ENCODE assay signal across 1 cellular context in the genomic region with DNA sequence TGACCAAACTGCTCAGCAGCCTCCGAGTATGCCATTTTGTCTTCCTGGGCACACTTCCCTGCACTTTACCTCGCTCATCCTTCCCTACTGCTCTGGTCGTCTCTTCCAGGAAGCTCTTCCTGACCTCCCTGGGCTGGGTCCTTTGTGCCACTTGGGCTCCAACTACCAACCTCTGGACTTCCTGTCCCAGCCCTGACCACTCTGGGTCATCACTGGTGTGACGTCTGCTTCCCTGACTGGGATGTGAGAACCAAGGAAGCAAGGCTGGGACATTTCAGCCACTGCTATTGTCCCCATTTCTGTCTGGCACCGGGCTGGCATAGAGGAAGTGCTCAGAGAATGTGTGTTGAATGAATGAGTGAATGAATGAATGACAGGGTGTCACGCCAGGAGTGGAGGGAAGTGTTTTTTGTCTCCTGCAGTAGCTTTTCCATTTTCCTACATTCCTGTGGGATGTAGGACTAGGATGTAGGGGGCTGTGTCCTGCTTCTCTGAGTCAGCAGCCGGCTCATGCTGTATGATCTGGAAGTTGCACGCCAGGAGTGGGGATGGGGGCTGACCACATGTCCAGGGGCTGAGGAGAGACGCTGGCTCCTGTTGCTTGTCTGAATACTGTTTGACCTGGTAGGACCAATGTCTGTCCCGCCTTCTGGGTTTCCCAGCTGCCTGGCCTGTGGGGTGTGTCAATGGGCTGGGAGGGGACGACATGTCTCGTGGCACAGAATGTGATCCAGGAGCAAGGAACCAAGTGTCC.
TF ChIP-seq lines count a peak whose summit lies in the region.

No MANE protein-coding gene starts in this region.

TF ChIP-seq in GM12878, 131 proteins besides CTCF, POLR2A, EP300 and RAD21:
- no peak for TF ChIP-seq FOS (IDR thresholded peaks at IDR 0.05; ENCODE audit: borderline replicate concordance, extremely low read depth, insufficient read length)
- no peak for TF ChIP-seq RCOR1 (conservative IDR thresholded peaks at IDR 0.05; ENCODE audit: low read depth, low read length)
- no peak for TF ChIP-seq EGR1 (IDR thresholded peaks at IDR 0.05; ENCODE audit: borderline replicate concordance in 1 of 2, low read depth in 2 of 2, low read length in 2 of 2)
- no peak for TF ChIP-seq BCL11A (IDR thresholded peaks at IDR 0.05; ENCODE audit: low read depth, low read length)
- TF ChIP-seq ZNF24 (IDR thresholded peaks at IDR 0.05) = 0 out of 2 replicates have a peak, but pooled peaks have one; percentile 14
